1 cellular context compared by ENCODE assay signal in the genomic region with DNA sequence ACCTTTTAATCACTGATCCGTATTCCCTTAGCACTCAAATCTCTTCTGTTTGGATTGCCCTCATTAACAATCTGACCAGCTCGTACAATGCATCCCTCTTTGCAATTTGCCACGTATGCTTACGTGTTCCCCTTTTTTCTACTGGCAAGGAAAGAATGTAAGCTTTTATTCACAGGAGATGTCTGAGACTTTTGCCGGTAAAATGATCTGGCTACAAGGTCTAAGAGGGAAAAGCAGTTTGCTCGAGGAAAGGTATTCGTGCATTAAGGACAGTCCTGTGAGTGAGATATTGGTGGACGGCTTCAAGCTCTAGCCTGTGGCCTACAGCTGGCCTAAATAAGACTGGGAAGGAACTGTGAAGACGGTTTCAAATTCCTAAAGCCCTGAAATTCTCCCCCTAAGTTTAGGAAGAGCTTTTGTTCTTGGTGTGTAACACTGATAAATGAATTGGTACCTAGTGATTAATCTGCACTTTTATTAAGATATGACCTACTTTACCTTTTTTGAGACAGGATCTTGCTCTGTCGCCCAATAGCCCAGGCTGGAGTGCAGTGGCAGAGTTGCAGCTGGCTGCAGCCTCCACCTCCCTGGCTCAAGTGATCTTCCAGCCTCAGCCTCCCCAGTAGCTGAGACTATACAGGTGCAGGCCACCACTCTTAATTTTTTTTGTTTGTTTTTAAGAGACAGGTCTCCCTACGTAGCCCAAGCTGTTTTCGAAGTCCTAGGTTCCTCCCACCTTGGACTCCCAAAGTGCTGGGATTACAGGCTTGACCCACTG.
TF ChIP-seq lines count a peak whose summit lies in the region.

No MANE protein-coding gene starts in this region.

TF ChIP-seq in H1, 55 proteins besides CTCF, POLR2A, EP300 and RAD21:
- TF ChIP-seq POLR2AphosphoS5 (IDR thresholded peaks at IDR 0.05; ENCODE audit: low read depth, low read length) (0 out of 2 replicates have a peak, but pooled peaks have one; percentile 8), JUN (IDR thresholded peaks at IDR 0.05; ENCODE audit: low read depth, low read length) (no peak), CREB1 (IDR thresholded peaks at IDR 0.05) (no peak)
